In genomic region chr17:64692187-64692586, GRCh38 we compare ENCODE assay signal across 1 cellular context.
TF ChIP-seq lines count a peak whose summit lies in the region.

No MANE protein-coding gene starts in this region.

TF ChIP-seq in GM23338, 12 proteins besides CTCF, POLR2A, EP300 and RAD21:
- TF ChIP-seq ZNF462 (CRISPR knock-in tag; IDR thresholded peaks at IDR 0.05) (no peak), EZH2 (IDR thresholded peaks at IDR 0.05; ENCODE audit: low read depth, unreplicated experiment) (no peak), POLR2AphosphoS5 (IDR thresholded peaks at IDR 0.05; ENCODE audit: low read depth) (no peak), ETS1 (IDR thresholded peaks at IDR 0.05) (no peak), REST (IDR thresholded peaks at IDR 0.05; ENCODE audit: unreplicated experiment) (no peak), STAT1 (IDR thresholded peaks at IDR 0.05; ENCODE audit: unreplicated experiment) (no peak), JUNB (IDR thresholded peaks at IDR 0.05; ENCODE audit: unreplicated experiment) (no peak), EZH2phosphoT487 (IDR thresholded peaks at IDR 0.05; ENCODE audit: unreplicated experiment) (no peak), ZNF331 (CRISPR knock-in tag; IDR thresholded peaks at IDR 0.05; ENCODE audit: low read depth) (no peak), NANOG (IDR thresholded peaks at IDR 0.05; ENCODE audit: borderline replicate concordance) (no peak), CREB1 (CRISPR knock-in tag; IDR thresholded peaks at IDR 0.05; ENCODE audit: low read depth) (no peak), ZNF114 (CRISPR knock-in tag; IDR thresholded peaks at IDR 0.05) (no peak)
